8 cellular contexts compared by ENCODE assay signal in the genomic region with DNA sequence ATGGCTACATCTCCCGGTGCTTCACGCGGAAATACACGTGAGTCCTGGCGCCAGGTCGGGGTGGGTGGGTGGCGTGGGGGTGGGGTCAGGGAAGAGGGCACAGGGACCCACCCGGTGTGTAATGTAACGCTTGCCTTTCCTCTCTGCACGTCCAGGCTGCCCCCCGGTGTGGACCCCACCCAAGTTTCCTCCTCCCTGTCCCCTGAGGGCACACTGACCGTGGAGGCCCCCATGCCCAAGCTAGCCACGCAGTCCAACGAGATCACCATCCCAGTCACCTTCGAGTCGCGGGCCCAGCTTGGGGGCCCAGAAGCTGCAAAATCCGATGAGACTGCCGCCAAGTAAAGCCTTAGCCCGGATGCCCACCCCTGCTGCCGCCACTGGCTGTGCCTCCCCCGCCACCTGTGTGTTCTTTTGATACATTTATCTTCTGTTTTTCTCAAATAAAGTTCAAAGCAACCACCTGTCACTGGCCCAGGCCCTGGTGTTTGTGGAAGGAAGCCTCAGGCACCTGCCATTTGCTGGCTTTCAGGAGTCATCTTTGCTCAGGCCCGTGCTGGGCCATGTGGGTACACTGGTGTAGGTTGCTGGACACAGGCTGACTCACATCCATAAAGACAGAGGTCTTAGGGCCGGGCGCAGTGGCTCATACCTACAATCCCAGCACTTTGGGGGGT. TPM values are rescaled to one million over a fixed set of nuclear protein-coding genes. Genes with fewer than 3 reads are reported as not detected.
DNase-seq lines count a peak whose midpoint lies in the region; ATAC-seq and TF ChIP-seq lines count a peak whose summit lies in the region.

No MANE protein-coding gene starts in this region.

- peak overlapping the region; percentile 64 for H3K4me2 ChIP-seq in KMS-11

- peaks cover 15% of the 10 kb centered on the region for H3K4me1 ChIP-seq in CD4-positive, CD25-positive, alpha-beta regulatory T cell (ENCODE audit: control insufficient read depth, insufficient read depth, low read length, poor library complexity, severe bottlenecking)
- H3K4me1 ChIP-seq in KMS-11 (ENCODE audit: low read depth, poor library complexity, severe bottlenecking), result peaks cover 56% of the 10 kb centered on the region
- H3K4me1 ChIP-seq in urinary bladder (ENCODE audit: insufficient read depth), result peaks cover 3% of the 10 kb centered on the region

- H3K9me3 Mint-ChIP-seq in CD4-positive, CD25-positive, alpha-beta regulatory T cell, result peaks cover 0 to 1% (median 0%) of the 10 kb centered on the region in 7 donors
- H3K9me3 Mint-ChIP-seq in brain (peaks cover 0 to 7% (median 0%) of the 10 kb centered on the region in 5 experiments), memory B cell (no peaks in the 10 kb centered on the region)

- peaks cover 5% of the 10 kb centered on the region for H3K27me3 Mint-ChIP-seq in CD4-positive, CD25-positive, alpha-beta regulatory T cell
- H3K27me3 Mint-ChIP-seq in brain (peaks cover 3% of the 10 kb centered on the region), memory B cell (no peaks in the 10 kb centered on the region)

- no peaks in the 10 kb centered on the region for H3K9me3 ChIP-seq in CD4-positive, CD25-positive, alpha-beta regulatory T cell (ENCODE audit: control insufficient read depth in 2 of 2, low read length in 2 of 2)

- H3K4me3 ChIP-seq in CD4-positive, CD25-positive, alpha-beta regulatory T cell (ENCODE audit: low read depth, low read length), result peak overlapping the region; percentile 55
- H3K4me3 ChIP-seq in KMS-11 (IDR thresholded peaks at IDR 0.05; ENCODE audit: insufficient read depth, low read depth, low read length) (no peak overlapping the region), urinary bladder (ENCODE audit: low read depth, low read length) (peak overlapping the region; percentile 99)

- H3K79me2 ChIP-seq in KMS-11 (ENCODE audit: insufficient read depth, low read depth), result peaks cover 20% of the 10 kb centered on the region

- ATAC-seq in CD4-positive, CD25-positive, alpha-beta regulatory T cell (ENCODE audit: low read depth in 2 of 2), result no peak
- ATAC-seq in memory B cell (ENCODE audit: low read depth), result no peak
- ATAC-seq in GM19328 (IDR thresholded peaks at IDR 0.05; ENCODE audit: unreplicated experiment), result no peak

- peak overlapping the region; percentile 76; the same call in 1 of the 2 replicates for H3K9ac ChIP-seq in KMS-11

- no peaks in the 10 kb centered on the region for H3K27me3 ChIP-seq in CD4-positive, CD25-positive, alpha-beta regulatory T cell (ENCODE audit: control insufficient read depth, insufficient read depth, low read length)
- H3K27me3 ChIP-seq in KMS-11 (ENCODE audit: insufficient read depth, low read depth), result no peaks in the 10 kb centered on the region

- no peak overlapping the region for H2AFZ ChIP-seq in KMS-11 (ENCODE audit: low read depth)

- no peaks in the 10 kb centered on the region for H3K36me3 Mint-ChIP-seq in CD4-positive, CD25-positive, alpha-beta regulatory T cell
- H3K36me3 Mint-ChIP-seq in brain, result no peaks in the 10 kb centered on the region
- H3K36me3 Mint-ChIP-seq in memory B cell, result no peaks in the 10 kb centered on the region

- H3K4me3 Mint-ChIP-seq in CD4-positive, CD25-positive, alpha-beta regulatory T cell, result peak overlapping the region; percentile 86 to 94 (median 94)
- H3K4me3 Mint-ChIP-seq in brain, result peak overlapping the region; percentile 86 to 92 (median 91)
- peak overlapping the region; percentile 91 for H3K4me3 Mint-ChIP-seq in memory B cell

- H3K36me3 ChIP-seq in CD4-positive, CD25-positive, alpha-beta regulatory T cell (ENCODE audit: control insufficient read depth, insufficient read depth, low read length), result no peaks in the 10 kb centered on the region
- H3K36me3 ChIP-seq in KMS-11 (ENCODE audit: insufficient read depth) (no peaks in the 10 kb centered on the region; the same call in 1 of the 2 replicates), urinary bladder (ENCODE audit: insufficient read depth) (no peaks in the 10 kb centered on the region)

- H3K27ac Mint-ChIP-seq in CD4-positive, CD25-positive, alpha-beta regulatory T cell, result peak overlapping the region; percentile 86 to 93 (median 92)
- peak overlapping the region; percentile 66 to 99 (median 93) for H3K27ac Mint-ChIP-seq in brain
- H3K27ac Mint-ChIP-seq in memory B cell, result peak overlapping the region; percentile 63

- no peaks in the 10 kb centered on the region for H4K20me1 ChIP-seq in KMS-11 (ENCODE audit: insufficient read depth)

- H3K4me1 Mint-ChIP-seq in CD4-positive, CD25-positive, alpha-beta regulatory T cell, result peaks cover 0 to 19% (median 10%) of the 10 kb centered on the region in 4 donors
- H3K4me1 Mint-ChIP-seq in brain, result peaks cover 42% of the 10 kb centered on the region
- H3K4me1 Mint-ChIP-seq in memory B cell, result peaks cover 9% of the 10 kb centered on the region

- H3K27ac ChIP-seq in CD4-positive, CD25-positive, alpha-beta regulatory T cell (ENCODE audit: insufficient read depth, low read length, poor library complexity, severe bottlenecking), result peak overlapping the region; percentile 66
- peak overlapping the region; percentile 33; the same call in 1 of the 2 replicates for H3K27ac ChIP-seq in KMS-11
- H3K27ac ChIP-seq in urinary bladder (ENCODE audit: low read depth), result peak overlapping the region; percentile 74

- DNase-seq in CD4-positive, CD25-positive, alpha-beta regulatory T cell, result peak in 2 of 3 donors; percentile 47
- DNase-seq in memory B cell (ENCODE audit: low spot score in 2 of 2) (no peak), T-helper 9 cell (no peak), NCI-H2081 treated with DMSO at 0.1 percent for 48 hours (lab: John Stamatoyannopoulos, UW) (no peak)

- WGBS in urinary bladder, result 11% methylated on average over 25 of the region's 25 CpGs

- TF ChIP-seq CTCF in KMS-11 (conservative IDR thresholded peaks at IDR 0.05; ENCODE audit: low read depth, low read length), result no peak
- no peak for TF ChIP-seq CTCF in brain (conservative IDR thresholded peaks at IDR 0.05)

RNA-seq across cellular contexts. Expression of gene HSPB1, which starts 1.5 kb away (rescaled TPM):
- total RNA-seq in CD4-positive, CD25-positive, alpha-beta regulatory T cell, result 23.0 TPM
- 10 to 100 TPM; 48.8 to 81.2 (median 56.3) TPM for polyA plus RNA-seq in CD4-positive, CD25-positive, alpha-beta regulatory T cell
- polyA plus RNA-seq in brain (ENCODE audit: insufficient read depth, low read depth, low replicate concordance) (404 TPM), urinary bladder (2,722 TPM)
- 53.1 TPM for total RNA-seq in urinary bladder

RNA-seq across cellular contexts. Expression of gene YWHAG, which starts 54.8 kb away (rescaled TPM):
- total RNA-seq in CD4-positive, CD25-positive, alpha-beta regulatory T cell, result 36.6 TPM
- polyA plus RNA-seq in CD4-positive, CD25-positive, alpha-beta regulatory T cell, result 1 to 10 TPM; 1.7 to 2.7 (median 2.0) TPM
- polyA plus RNA-seq in brain (ENCODE audit: insufficient read depth, low read depth, low replicate concordance) (215 TPM), urinary bladder (95.5 TPM)
- total RNA-seq in urinary bladder, result 55.0 TPM

Comparison
In these comparisons a context has a peak if more than half of its experiments do, and no peak if none do; other contexts are left out.
1. DNase-seq: peak in CD4-positive, CD25-positive, alpha-beta regulatory T cell (2 of 3); none in memory B cell (0 of 2), T-helper 9 cell (single experiment) and NCI-H2081 treated with DMSO at 0.1 percent for 48 hours (single experiment).
2. RNA of gene YWHAG, which starts 54.8 kb away (polyA plus RNA-seq): 215 TPM in brain (single experiment) and 95.5 TPM in urinary bladder (single experiment); 1.7 to 2.7 TPM in CD4-positive, CD25-positive, alpha-beta regulatory T cell; every median in the first group is over 10 times any median in the second.
3. Peak in every context shown above with its lines, with median percentiles within 50 percentile points of each other: H3K27ac ChIP-seq, H3K27ac Mint-ChIP-seq and H3K4me3 Mint-ChIP-seq.